ENCODE assay signal across 10 cellular contexts in the genomic region with DNA sequence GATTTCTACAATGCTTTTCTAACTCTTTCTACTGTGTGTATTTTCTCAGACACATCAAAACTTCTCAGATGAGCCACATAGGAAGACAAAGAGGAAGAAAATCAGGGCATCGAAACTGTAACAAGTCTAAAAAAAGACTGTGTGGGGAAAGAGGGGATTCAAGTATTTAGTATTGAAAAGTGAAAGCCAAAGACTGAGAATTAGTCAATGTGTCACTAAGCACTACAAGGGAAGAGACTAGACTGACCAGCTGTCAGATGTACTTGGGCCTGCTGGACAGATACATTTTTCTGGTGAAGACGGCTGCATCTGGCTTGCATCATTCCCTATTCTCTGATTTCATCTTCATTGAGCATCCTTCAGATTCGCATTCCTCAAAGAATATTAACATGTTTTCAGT.
DNase-seq lines count a peak whose midpoint lies in the region; ATAC-seq lines count a peak whose summit lies in the region.
"Had no signal": no experiment of that assay in that cellular context is flagged by ENCODE, and none has a peak within 500 bp of the region (broad histone marks: within the 10 kb centered on the region; RNA-seq: fewer than 3 reads in every experiment).

No MANE protein-coding gene starts in this region.

- H3K4me3 ChIP-seq in skeletal muscle cell (ENCODE audit: low read depth, low read length), result no peak overlapping the region
- H3K4me3 ChIP-seq: K562, neural progenitor cell had no signal

- DNase-seq in skeletal muscle cell (ENCODE audit: low read depth) (peak; percentile 22), cerebellar nuclear complex (lab: John Stamatoyannopoulos, UW) (no peak)
- DNase-seq in NK-92 treated with Interleukin-12 subunit alpha and Interleukin-12 subunit beta, amount 100 ng/mL, for 24 hours (lab: John Stamatoyannopoulos, UW), result no peak
- DNase-seq in stimulated activated CD4-positive, alpha-beta T cell treated with anti-CD3 and anti-CD28 coated beads, Interleukin-12 subunit alpha, Interleukin-12 subunit beta, amount 100 ng/mL, for 4 hours, result no peak
- DNase-seq: caudate nucleus had no signal

- ATAC-seq in GM18909 (IDR thresholded peaks at IDR 0.05; ENCODE audit: poor library complexity, unreplicated experiment) (peak; percentile 93), HG02571 (IDR thresholded peaks at IDR 0.05; ENCODE audit: unreplicated experiment) (peak; percentile 85), HG03520 (IDR thresholded peaks at IDR 0.05; ENCODE audit: unreplicated experiment) (peak; percentile 87)
- ATAC-seq: K562 had no signal
